Comparison of ENCODE assay signal across 15 cellular contexts in the genomic region with DNA sequence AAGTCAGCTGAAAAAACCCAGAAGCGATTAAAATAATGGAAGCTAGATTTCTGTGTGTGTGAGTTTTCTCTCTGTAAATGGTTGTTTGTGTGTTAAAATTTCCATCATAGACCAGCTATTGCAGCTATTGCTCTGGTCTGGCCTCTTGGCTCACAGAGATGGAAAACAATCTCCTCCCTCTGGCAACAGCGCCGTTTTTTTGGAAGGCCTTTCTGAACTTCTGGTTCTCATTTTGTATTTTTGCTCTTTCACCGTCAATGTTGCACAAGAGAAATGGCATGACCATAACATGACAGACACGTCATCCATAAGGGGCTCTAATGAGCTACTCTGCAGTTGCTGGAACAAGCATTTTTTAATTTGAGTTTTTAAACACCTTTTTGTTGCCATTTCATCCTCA.
DNase-seq lines count a peak whose midpoint lies in the region; ATAC-seq and TF ChIP-seq lines count a peak whose summit lies in the region.
"Had no signal": no experiment of that assay in that cellular context is flagged by ENCODE, and none has a peak within 500 bp of the region (broad histone marks: within the 10 kb centered on the region; RNA-seq: fewer than 3 reads in every experiment).

No MANE protein-coding gene starts in this region.

- ATAC-seq in heart right ventricle (peak in 7 of 8 donors; percentile 75 to 90 (median 85)), HG03521 (IDR thresholded peaks at IDR 0.05; ENCODE audit: unreplicated experiment) (no peak)
- ATAC-seq: activated naive CD4-positive, alpha-beta T cell treated with anti-CD3 and anti-CD28 coated beads, Interleukin-2, amount 50 U/mL, for 72 hours had no signal

- DNase-seq in AG20443 (ENCODE audit: low spot score) (peak; percentile 79), heart right ventricle (peak; percentile 21 to 61), SJCRH30 (no peak), globus pallidus (ENCODE audit: low spot score) (no peak), cortex of kidney (lab: John Stamatoyannopoulos, UW) (no peak)
- DNase-seq: activated CD8-positive, alpha-beta memory T cell treated with anti-CD3 and anti-CD28 coated beads, Interleukin-2, amount 50 U/mL, for 4 hours; DMS79 treated with DMSO at 0.1 percent for 48 hours; head of caudate nucleus; NCI-H2029 treated with DMSO at 0.1 percent for 48 hours; SK-N-SH had no signal

- TF ChIP-seq CTCF in heart right ventricle (IDR thresholded peaks at IDR 0.05), result no peak

- H3K27ac ChIP-seq in adipose tissue (ENCODE audit: low read depth, low read length) (peak overlapping the region; percentile 26), heart right ventricle (peak overlapping the region in 9 of 10 donors; percentile 31 to 69 (median 54)), SJCRH30 (no peak overlapping the region)
- H3K27ac ChIP-seq: HL-60 had no signal

- no peak overlapping the region for H3K9ac ChIP-seq in skeletal muscle satellite cell (ENCODE audit: low read depth, low read length)
- H3K9ac ChIP-seq: SK-N-SH had no signal

- H3K9me3 ChIP-seq in heart right ventricle, result no peaks in the 10 kb centered on the region
- H3K9me3 ChIP-seq in skeletal muscle satellite cell (replicated peaks; ENCODE audit: low read length), result no peaks in the 10 kb centered on the region
- no peaks in the 10 kb centered on the region for H3K9me3 ChIP-seq in SJCRH30 (replicated peaks)
- H3K9me3 ChIP-seq: SK-N-SH had no signal

- H3K4me3 ChIP-seq in heart right ventricle, result no peak overlapping the region
- no peak overlapping the region for H3K4me3 ChIP-seq in skeletal muscle satellite cell (ENCODE audit: low read length)
- no peak overlapping the region for H3K4me3 ChIP-seq in SJCRH30

- H3K36me3 ChIP-seq in heart right ventricle (no peaks in the 10 kb centered on the region), skeletal muscle satellite cell (ENCODE audit: insufficient read depth, low read length) (no peaks in the 10 kb centered on the region), SJCRH30 (no peaks in the 10 kb centered on the region)

- H3K4me1 ChIP-seq in heart right ventricle (peaks cover 0 to 15% (median 0%) of the 10 kb centered on the region in 9 donors), skeletal muscle satellite cell (ENCODE audit: control insufficient read depth, insufficient read depth, low read length) (peaks cover 22% of the 10 kb centered on the region), SJCRH30 (peaks cover 9% of the 10 kb centered on the region; the same call in 1 of the 2 replicates)

- no peaks in the 10 kb centered on the region for H3K27me3 ChIP-seq in heart right ventricle
- H3K27me3 ChIP-seq in skeletal muscle satellite cell (ENCODE audit: control insufficient read depth, insufficient read depth, low read length), result no peaks in the 10 kb centered on the region
- H3K27me3 ChIP-seq in SJCRH30, result no peaks in the 10 kb centered on the region

- peak overlapping the region; percentile 9 for H3K4me2 ChIP-seq in skeletal muscle satellite cell (ENCODE audit: low read length)
- H3K4me2 ChIP-seq: SK-N-SH had no signal

- intact Hi-C loops in heart right ventricle (cut with DNase I), result no loop called here

- WGBS in adipose tissue, 3 donors, result 50 to 78% (median 58%) methylated on average over 5 of the region's 5 CpGs
- WGBS in heart right ventricle, 2 donors, result 72 to 83% methylated on average over 5 of the region's 5 CpGs

Comparison
In these comparisons a context has a peak if more than half of its experiments do, and no peak if none do; other contexts are left out.
1. DNase-seq: peak in AG20443 (single experiment) and heart right ventricle (2 of 2); none in SJCRH30 (0 of 2), globus pallidus (single experiment) and cortex of kidney (single experiment).